In the genomic region with DNA sequence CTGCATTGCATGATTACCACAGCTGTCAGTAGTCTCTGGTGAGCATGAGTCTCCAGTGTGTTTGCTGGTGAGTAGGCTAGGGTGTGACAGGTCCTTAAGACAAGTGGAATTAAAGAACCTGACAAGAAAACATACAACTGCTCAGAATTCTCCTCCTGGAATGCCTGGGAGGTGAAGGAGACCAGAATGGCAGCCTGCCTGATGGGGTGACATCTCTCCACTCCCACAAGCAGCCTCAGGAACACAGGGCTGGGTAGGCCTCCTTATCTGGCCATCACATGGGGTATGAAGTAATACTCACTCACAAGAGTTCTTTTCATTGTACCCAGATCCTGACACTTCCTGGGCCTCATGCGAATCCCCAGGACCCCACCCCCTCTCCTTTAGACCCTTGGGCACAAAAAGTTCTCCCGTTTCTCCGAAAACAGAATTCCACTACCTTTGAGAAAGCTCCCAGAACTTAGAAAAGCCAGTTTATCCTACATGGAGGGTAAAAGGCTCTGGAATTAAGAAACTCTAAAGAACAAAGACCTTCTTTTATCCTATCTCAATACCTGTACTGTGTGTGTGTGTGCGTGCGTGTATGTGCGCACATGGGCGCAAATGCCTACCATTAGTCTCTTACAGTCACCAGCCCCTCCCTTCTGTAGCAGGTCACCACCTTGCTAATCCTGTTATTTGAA, we compare ENCODE assay signal across 18 cellular contexts. TPM values are rescaled to one million over a fixed set of nuclear protein-coding genes. Genes with fewer than 3 reads are reported as not detected.
DNase-seq lines count a peak whose midpoint lies in the region; ATAC-seq and TF ChIP-seq lines count a peak whose summit lies in the region.
"Had no signal": no experiment of that assay in that cellular context is flagged by ENCODE, and none has a peak within 500 bp of the region (broad histone marks: within the 10 kb centered on the region; RNA-seq: fewer than 3 reads in every experiment).

No MANE protein-coding gene starts in this region.

- ATAC-seq in HG02852 (IDR thresholded peaks at IDR 0.05; ENCODE audit: unreplicated experiment): no peak

- H3K23ac ChIP-seq in mesenchymal stem cell (ENCODE audit: low read length in 2 of 2): no peak overlapping the region

- H2AFZ ChIP-seq in mesenchymal stem cell (ENCODE audit: low read depth, low read length): no peak overlapping the region

- no peak overlapping the region for H4K91ac ChIP-seq in mesenchymal stem cell (ENCODE audit: low read length)

- H3K27ac ChIP-seq in mesenchymal stem cell (ENCODE audit: low read length, poor library complexity, severe bottlenecking): no peak overlapping the region
- H3K27ac ChIP-seq: SK-N-MC, suprapubic skin had no signal

- H3K4ac ChIP-seq in mesenchymal stem cell (ENCODE audit: low read depth in 1 of 2, low read length in 2 of 2): no peak overlapping the region

- H2BK120ac ChIP-seq in mesenchymal stem cell (ENCODE audit: low read depth, low read length): no peak overlapping the region

- H3K4me1 ChIP-seq in mesenchymal stem cell (ENCODE audit: control insufficient read depth, insufficient read depth, low read depth, low read length): no peaks in the 10 kb centered on the region
- H3K4me1 ChIP-seq: suprapubic skin had no signal

- no peak overlapping the region for H3K14ac ChIP-seq in mesenchymal stem cell (ENCODE audit: low read length in 2 of 2)

- H3K79me1 ChIP-seq in mesenchymal stem cell (replicated peaks; ENCODE audit: low read length, poor library complexity, severe bottlenecking): no peaks in the 10 kb centered on the region

- H3K18ac ChIP-seq in mesenchymal stem cell (ENCODE audit: low read depth in 1 of 2, low read length in 2 of 2): peak overlapping the region in 1 of 2 experiments; percentile 33

- H3K36me3 ChIP-seq in mesenchymal stem cell (ENCODE audit: control insufficient read depth in 1 of 2, insufficient read depth in 2 of 2, low read depth in 1 of 2, low read length in 2 of 2): no peaks in the 10 kb centered on the region
- H3K36me3 ChIP-seq: suprapubic skin had no signal

- H3K9me3 ChIP-seq in mesenchymal stem cell (ENCODE audit: control insufficient read depth, low read length): no peaks in the 10 kb centered on the region

- peak overlapping the region; percentile 49 for H4K8ac ChIP-seq in mesenchymal stem cell (ENCODE audit: low read length)

- WGBS in mesenchymal stem cell: 98% methylated on average over 4 of the region's 7 CpGs

- peak; percentile 17 for DNase-seq in D341Med (ENCODE audit: low spot score)
- peak; percentile 58 for DNase-seq in LHCN-M2 (ENCODE audit: low read depth)
- DNase-seq in erythroblast (lab: John Stamatoyannopoulos, UW): peak; percentile 80 to 86
- DNase-seq in mesenchymal stem cell: no peak
- no peak for DNase-seq in NCI-H1694 treated with DMSO at 0.1 percent for 48 hours (lab: John Stamatoyannopoulos, UW)
- no peak for DNase-seq in NAMALWA (ENCODE audit: low spot score)
- DNase-seq in NCI-H1930 (lab: John Stamatoyannopoulos, UW): no peak
- DNase-seq: activated CD4-positive, alpha-beta T cell treated with anti-CD3 and anti-CD28 coated beads, Interleukin-2, amount 10 ng/mL, durations not matched to agents 24 days and 14 days; activated CD8-positive, alpha-beta memory T cell treated with anti-CD3 and anti-CD28 coated beads, Interleukin-2, amount 50 U/mL, for 4 hours; activated naive CD4-positive, alpha-beta T cell treated with anti-CD3 and anti-CD28 coated beads for 36 hours; hypothalamus; NCI-H1105; NCI-H2171; NCI-H774; stimulated activated CD4-positive, alpha-beta T cell treated with anti-CD3 and anti-CD28 coated beads, Interleukin-4, amount 100 ng/mL, for 24 hours had no signal

- H3K4me3 ChIP-seq in mesenchymal stem cell (ENCODE audit: insufficient read depth in 1 of 2, low read depth in 1 of 2, low read length in 2 of 2): no peak overlapping the region
- H3K4me3 ChIP-seq: SK-N-MC, suprapubic skin had no signal

- TF ChIP-seq POLR2A in erythroblast (IDR thresholded peaks at IDR 0.05; ENCODE audit: low read length): peak; percentile 62

- H2BK5ac ChIP-seq in mesenchymal stem cell (ENCODE audit: low read depth, low read length, poor library complexity, severe bottlenecking): no peak overlapping the region

- H3K9ac ChIP-seq in mesenchymal stem cell (ENCODE audit: low read length): no peak overlapping the region

- H3K27me3 ChIP-seq in mesenchymal stem cell (ENCODE audit: control insufficient read depth in 1 of 2, insufficient read depth in 1 of 2, low read length in 2 of 2): no peaks in the 10 kb centered on the region
- H3K27me3 ChIP-seq: suprapubic skin had no signal

- H3K4me2 ChIP-seq in mesenchymal stem cell (ENCODE audit: low read length, poor library complexity, severe bottlenecking): no peak overlapping the region

- no peak overlapping the region for H2AK5ac ChIP-seq in mesenchymal stem cell (ENCODE audit: low read length, severe bottlenecking)

- H2BK12ac ChIP-seq in mesenchymal stem cell (ENCODE audit: low read length in 2 of 2): no peak overlapping the region

- no peak overlapping the region for H2BK15ac ChIP-seq in mesenchymal stem cell (ENCODE audit: low read depth, poor library complexity, severe bottlenecking)

RNA-seq across cellular contexts. Expression of gene C1GALT1, which starts 33.4 kb away (rescaled TPM):
- 555 and 675 TPM in 2 replicates for total RNA-seq in LHCN-M2 (2014; rRNA removed)
- 67.7 TPM for polyA plus RNA-seq in LHCN-M2 (2012)
- 13.5 TPM for polyA plus RNA-seq in mesenchymal stem cell (2013, experiment 1 of 2)
- 13.7 TPM for polyA plus RNA-seq in mesenchymal stem cell (2013, experiment 2 of 2)

Comparison
In these comparisons a context has a peak if more than half of its experiments do, and no peak if none do; other contexts are left out.
1. DNase-seq: peak in D341Med (single experiment), LHCN-M2 (single experiment) and erythroblast (2 of 2); none in mesenchymal stem cell (single experiment), NCI-H1694 treated with DMSO at 0.1 percent for 48 hours (single experiment), NAMALWA (single experiment) and NCI-H1930 (0 of 2).